Comparison of ENCODE assay signal across 13 cellular contexts in genomic region chr7:134856141-134856540, GRCh38.
DNase-seq lines count a peak whose midpoint lies in the region; ATAC-seq and TF ChIP-seq lines count a peak whose summit lies in the region.
"Had no signal": no experiment of that assay in that cellular context is flagged by ENCODE, and none has a peak within 500 bp of the region (broad histone marks: within the 10 kb centered on the region; RNA-seq: fewer than 3 reads in every experiment).

No MANE protein-coding gene starts in this region.

- no peaks in the 10 kb centered on the region for H3K9me3 ChIP-seq in smooth muscle cell (replicated peaks; ENCODE audit: low read depth)

- H3K4me2 ChIP-seq in GM23338 (peak overlapping the region; percentile 14; the same call in 1 of the 2 replicates), smooth muscle cell (peak overlapping the region; percentile 75)

- no peaks in the 10 kb centered on the region for H3F3A ChIP-seq in GM23338 (replicated peaks; ENCODE audit: low read depth)
- H3F3A ChIP-seq in smooth muscle cell (ENCODE audit: low read depth), result peaks cover 57% of the 10 kb centered on the region

- intact Hi-C loops in activated T-helper 1 cell treated with anti-CD3 and anti-CD28 coated beads, Interleukin-12 subunit alpha, Interleukin-12 subunit beta, Interleukin-2, Interleukin-4 antibody, amounts not matched to agents 30 ng/mL and 10 ng/mL and 1 ng/mL, durations not matched to agents 14 hours and 24 hours and 36 hours (cut with micrococcal nuclease), result no loop called here
- intact Hi-C loops in left ventricle myocardium superior (cut with micrococcal nuclease), result no loop called here

- H3K36me3 ChIP-seq in GM23338 (ENCODE audit: insufficient read depth) (no peaks in the 10 kb centered on the region), smooth muscle cell (ENCODE audit: low read depth) (peaks cover 3% of the 10 kb centered on the region)

- H3K4me1 ChIP-seq in GM23338 (ENCODE audit: insufficient read depth) (peaks cover 27% of the 10 kb centered on the region), smooth muscle cell (ENCODE audit: low read depth) (peaks cover 14% of the 10 kb centered on the region)

- H3K4me3 Mint-ChIP-seq in GM23338, result no peak overlapping the region
- peak overlapping the region; percentile 28 for H3K4me3 Mint-ChIP-seq in activated T-helper 1 cell treated with anti-CD3 and anti-CD28 coated beads, Interleukin-12 subunit alpha, Interleukin-12 subunit beta, Interleukin-2, Interleukin-4 antibody, amounts not matched to agents 30 ng/mL and 10 ng/mL and 1 ng/mL, durations not matched to agents 14 hours and 24 hours and 36 hours
- no peak overlapping the region for H3K4me3 Mint-ChIP-seq in effector memory CD8-positive, alpha-beta T cell
- no peak overlapping the region for H3K4me3 Mint-ChIP-seq in progenitor cell of endocrine pancreas (ENCODE audit: low read depth)

- H3K27ac ChIP-seq in GM23338 (ENCODE audit: low read depth) (peak overlapping the region; percentile 46), smooth muscle cell (ENCODE audit: low read depth) (peak overlapping the region; percentile 86)

- H2AFZ ChIP-seq in GM23338, result no peak overlapping the region
- no peak overlapping the region for H2AFZ ChIP-seq in smooth muscle cell (ENCODE audit: low read depth)

- 19% methylated on average over 7 of the region's 7 CpGs for WGBS in smooth muscle cell (ENCODE audit: low lambda C conversion rate)

- DNase-seq in GM23338 (ENCODE audit: low spot score) (no peak), left ventricle myocardium superior (no peak), smooth muscle cell (lab: John Stamatoyannopoulos, UW; ENCODE audit: unreplicated experiment) (no peak), progenitor cell of endocrine pancreas (ENCODE audit: low spot score, unreplicated experiment) (no peak), NK-92 (lab: John Stamatoyannopoulos, UW; ENCODE audit: unreplicated experiment) (no peak)
- no peak for DNase-seq in activated T-helper 1 cell treated with anti-CD3 and anti-CD28 coated beads, Interleukin-12 subunit alpha, Interleukin-12 subunit beta, Interleukin-2, Interleukin-4 antibody, amounts not matched to agents 30 ng/mL and 10 ng/mL and 1 ng/mL, durations not matched to agents 14 hours and 24 hours and 36 hours (ENCODE audit: low spot score)
- DNase-seq in effector memory CD8-positive, alpha-beta T cell, result no peak
- DNase-seq: effector memory CD4-positive, alpha-beta T cell; left cardiac atrium; NCI-H446 treated with DMSO at 0.1 percent for 48 hours; stimulated activated CD4-positive, alpha-beta T cell treated with anti-CD3 and anti-CD28 coated beads, Interleukin-12 subunit alpha, Interleukin-12 subunit beta, amount 100 ng/mL, for 4 hours; stimulated activated naive CD4-positive, alpha-beta T cell treated with Interleukin-2 at 50 U/mL for 16 hours had no signal

- H3K79me2 ChIP-seq in GM23338 (replicated peaks; ENCODE audit: insufficient read depth), result peaks cover 49% of the 10 kb centered on the region
- peaks cover 98% of the 10 kb centered on the region for H3K79me2 ChIP-seq in smooth muscle cell (ENCODE audit: low read depth)

- H4K20me1 ChIP-seq in GM23338 (replicated peaks; ENCODE audit: insufficient read depth) (peaks cover 9% of the 10 kb centered on the region; the same call in 1 of the 2 replicates), smooth muscle cell (ENCODE audit: low read depth) (peaks cover 97% of the 10 kb centered on the region)

- H3K4me1 Mint-ChIP-seq in GM23338 (peaks cover 23% of the 10 kb centered on the region), progenitor cell of endocrine pancreas (ENCODE audit: low read depth) (peaks cover 38% of the 10 kb centered on the region)
- peaks cover 28% of the 10 kb centered on the region for H3K4me1 Mint-ChIP-seq in activated T-helper 1 cell treated with anti-CD3 and anti-CD28 coated beads, Interleukin-12 subunit alpha, Interleukin-12 subunit beta, Interleukin-2, Interleukin-4 antibody, amounts not matched to agents 30 ng/mL and 10 ng/mL and 1 ng/mL, durations not matched to agents 14 hours and 24 hours and 36 hours (ENCODE audit: low read depth)
- no peaks in the 10 kb centered on the region for H3K4me1 Mint-ChIP-seq in effector memory CD8-positive, alpha-beta T cell (ENCODE audit: low read depth in 2 of 2)

- H3K27ac Mint-ChIP-seq in GM23338 (peak overlapping the region; percentile 47), progenitor cell of endocrine pancreas (no peak overlapping the region)
- peak overlapping the region; percentile 48 for H3K27ac Mint-ChIP-seq in activated T-helper 1 cell treated with anti-CD3 and anti-CD28 coated beads, Interleukin-12 subunit alpha, Interleukin-12 subunit beta, Interleukin-2, Interleukin-4 antibody, amounts not matched to agents 30 ng/mL and 10 ng/mL and 1 ng/mL, durations not matched to agents 14 hours and 24 hours and 36 hours
- H3K27ac Mint-ChIP-seq in effector memory CD8-positive, alpha-beta T cell, result peak overlapping the region in 1 of 2 donors; percentile 47

- peak overlapping the region; percentile 58 for H3K9ac ChIP-seq in smooth muscle cell (ENCODE audit: low read depth)

- H3K27me3 Mint-ChIP-seq in GM23338 (ENCODE audit: insufficient read depth, low read depth, poor library complexity), result peaks cover 3% of the 10 kb centered on the region
- H3K27me3 Mint-ChIP-seq in activated T-helper 1 cell treated with anti-CD3 and anti-CD28 coated beads, Interleukin-12 subunit alpha, Interleukin-12 subunit beta, Interleukin-2, Interleukin-4 antibody, amounts not matched to agents 30 ng/mL and 10 ng/mL and 1 ng/mL, durations not matched to agents 14 hours and 24 hours and 36 hours (ENCODE audit: insufficient read depth), result no peaks in the 10 kb centered on the region
- H3K27me3 Mint-ChIP-seq in effector memory CD8-positive, alpha-beta T cell, result no peaks in the 10 kb centered on the region
- H3K27me3 Mint-ChIP-seq in progenitor cell of endocrine pancreas, result no peaks in the 10 kb centered on the region

- TF ChIP-seq CTCF in GM23338 (conservative IDR thresholded peaks at IDR 0.05; ENCODE audit: low read depth in 2 of 2), result no peak
- TF ChIP-seq CTCF in smooth muscle cell (IDR thresholded peaks at IDR 0.05; ENCODE audit: borderline replicate concordance, insufficient read depth, poor library complexity, severe bottlenecking), result no peak
- no peak for TF ChIP-seq CTCF in progenitor cell of endocrine pancreas (IDR thresholded peaks at IDR 0.05; ENCODE audit: unreplicated experiment)

- 0 out of 2 replicates have a peak, but pooled peaks cover 4% of the 10 kb centered on the region for H3K9me2 ChIP-seq in GM23338 (ENCODE audit: insufficient read depth)

- H3K27me3 ChIP-seq in GM23338 (ENCODE audit: insufficient read depth) (no peaks in the 10 kb centered on the region), smooth muscle cell (ENCODE audit: low read depth) (no peaks in the 10 kb centered on the region)

- ATAC-seq in GM23338 (peak; percentile 58), left ventricle myocardium superior (peak; percentile 28), HG03139 (IDR thresholded peaks at IDR 0.05; ENCODE audit: unreplicated experiment) (no peak)
- no peak for ATAC-seq in effector memory CD8-positive, alpha-beta T cell (replicated peaks)

- no peaks in the 10 kb centered on the region for H3K36me3 Mint-ChIP-seq in GM23338 (ENCODE audit: low read depth)
- H3K36me3 Mint-ChIP-seq in activated T-helper 1 cell treated with anti-CD3 and anti-CD28 coated beads, Interleukin-12 subunit alpha, Interleukin-12 subunit beta, Interleukin-2, Interleukin-4 antibody, amounts not matched to agents 30 ng/mL and 10 ng/mL and 1 ng/mL, durations not matched to agents 14 hours and 24 hours and 36 hours (ENCODE audit: low read depth), result peaks cover 10% of the 10 kb centered on the region
- no peaks in the 10 kb centered on the region for H3K36me3 Mint-ChIP-seq in effector memory CD8-positive, alpha-beta T cell (ENCODE audit: insufficient read depth)
- H3K36me3 Mint-ChIP-seq in progenitor cell of endocrine pancreas (ENCODE audit: insufficient read depth), result peaks cover 1% of the 10 kb centered on the region

- no peaks in the 10 kb centered on the region for H3K9me3 Mint-ChIP-seq in GM23338
- H3K9me3 Mint-ChIP-seq in activated T-helper 1 cell treated with anti-CD3 and anti-CD28 coated beads, Interleukin-12 subunit alpha, Interleukin-12 subunit beta, Interleukin-2, Interleukin-4 antibody, amounts not matched to agents 30 ng/mL and 10 ng/mL and 1 ng/mL, durations not matched to agents 14 hours and 24 hours and 36 hours, result peaks cover 5% of the 10 kb centered on the region
- H3K9me3 Mint-ChIP-seq in effector memory CD8-positive, alpha-beta T cell, result no peaks in the 10 kb centered on the region
- peaks cover 4% of the 10 kb centered on the region for H3K9me3 Mint-ChIP-seq in progenitor cell of endocrine pancreas (ENCODE audit: low read depth)

- H3K4me3 ChIP-seq in GM23338 (no peak overlapping the region), smooth muscle cell (no peak overlapping the region)

Comparison
In these comparisons a context has a peak if more than half of its experiments do, and no peak if none do; other contexts are left out.
1. ATAC-seq: peak in GM23338 (single experiment) and left ventricle myocardium superior (single experiment); none in effector memory CD8-positive, alpha-beta T cell (single experiment) and HG03139 (single experiment).